8 cellular contexts compared by ENCODE assay signal in genomic region chr9:136564379-136564988, GRCh38. TPM values are rescaled to one million over a fixed set of nuclear protein-coding genes. Genes with fewer than 3 reads are reported as not detected.
DNase-seq lines count a peak whose midpoint lies in the region; ATAC-seq and TF ChIP-seq lines count a peak whose summit lies in the region.

No MANE protein-coding gene starts in this region.

- H3K4me3 ChIP-seq in cardiac muscle cell (no peak overlapping the region), smooth muscle cell (no peak overlapping the region)

- no peaks in the 10 kb centered on the region for H3K79me2 ChIP-seq in smooth muscle cell (ENCODE audit: low read depth)

- H3K27me3 ChIP-seq in cardiac muscle cell (no peaks in the 10 kb centered on the region), smooth muscle cell (ENCODE audit: low read depth) (no peaks in the 10 kb centered on the region)

- no peak; the same call in 1 of the 2 replicates for TF ChIP-seq CTCF in RWPE1 (conservative IDR thresholded peaks at IDR 0.05; ENCODE audit: low read depth)
- TF ChIP-seq CTCF in cardiac muscle cell (IDR thresholded peaks at IDR 0.05; ENCODE audit: low read depth, low read length): peak; percentile 19
- no peak for TF ChIP-seq CTCF in smooth muscle cell (IDR thresholded peaks at IDR 0.05; ENCODE audit: borderline replicate concordance, insufficient read depth, poor library complexity, severe bottlenecking)

- H4K20me1 ChIP-seq in smooth muscle cell (ENCODE audit: low read depth): no peaks in the 10 kb centered on the region

- H3K36me3 ChIP-seq in cardiac muscle cell: no peaks in the 10 kb centered on the region
- no peaks in the 10 kb centered on the region for H3K36me3 ChIP-seq in smooth muscle cell (ENCODE audit: low read depth)

- no peak overlapping the region for H2AFZ ChIP-seq in smooth muscle cell (ENCODE audit: low read depth)

- 80% methylated on average over 21 of the region's 21 CpGs for WGBS in smooth muscle cell (ENCODE audit: low lambda C conversion rate)

- CTCF ChIA-PET in RWPE1 (lab: Yijun Ruan, JAX): interaction anchor here (0.6 to 2.3 kb wide), 8 partner anchors 8 to 126 kb away, joined by 3 to 6 read pairs (median 4); no protein-coding TSS in a partner anchor

- POLR2A ChIA-PET in RWPE1 (lab: Yijun Ruan, JAX; ENCODE audit: low non-redundant PET): interaction anchor here (0.5 to 1.7 kb wide), 2 partner anchors 13 to 24 kb away, joined by 7 to 8 read pairs; no protein-coding TSS in a partner anchor

- H3F3A ChIP-seq in smooth muscle cell (ENCODE audit: low read depth): no peaks in the 10 kb centered on the region

- no peak overlapping the region for H3K9ac ChIP-seq in smooth muscle cell (ENCODE audit: low read depth)

- H3K27ac ChIP-seq in RWPE1 (peak overlapping the region; percentile 97), cardiac muscle cell (no peak overlapping the region), smooth muscle cell (ENCODE audit: low read depth) (no peak overlapping the region)

- H3K4me1 ChIP-seq in cardiac muscle cell (ENCODE audit: low read depth) (peaks cover 33% of the 10 kb centered on the region), smooth muscle cell (ENCODE audit: low read depth) (peaks cover 22% of the 10 kb centered on the region)

- H3K9me3 ChIP-seq in cardiac muscle cell (ENCODE audit: low read depth): no peaks in the 10 kb centered on the region
- no peaks in the 10 kb centered on the region for H3K9me3 ChIP-seq in smooth muscle cell (replicated peaks; ENCODE audit: low read depth)

- H3K4me2 ChIP-seq in smooth muscle cell: peak overlapping the region; percentile 54

- DNase-seq in RWPE1 (ENCODE audit: low spot score) (no peak), cardiac muscle cell (ENCODE audit: low read depth in 1 of 2, low spot score in 1 of 2) (peak in 1 of 2 donors; percentile 85), smooth muscle cell (lab: John Stamatoyannopoulos, UW; ENCODE audit: unreplicated experiment) (no peak), NCI-H345 (lab: John Stamatoyannopoulos, UW) (no peak), NCI-H526 treated with DMSO at 0.1 percent for 48 hours (lab: John Stamatoyannopoulos, UW) (no peak)
- DNase-seq in stimulated activated CD4-positive, alpha-beta T cell treated with anti-CD3 and anti-CD28 coated beads, Interleukin-15, amount 100 ng/mL, for 24 hours: no peak
- DNase-seq in activated CD4-positive, CD25-positive, alpha-beta regulatory T cell (lab: John Stamatoyannopoulos, UW): no peak

- ATAC-seq in GM19438 (IDR thresholded peaks at IDR 0.05; ENCODE audit: low read depth, unreplicated experiment): peak; percentile 76

RNA-seq across cellular contexts. Expression of gene NOTCH1, which starts 18.6 kb away (rescaled TPM):
- 17.8 and 20.9 TPM in 2 replicates for total RNA-seq in cardiac muscle cell
- polyA plus RNA-seq in cardiac muscle cell: 7.1 and 7.3 TPM in 2 replicates
- 7.8 and 13.2 TPM in 2 replicates for total RNA-seq in smooth muscle cell
- 7.2 and 11.4 TPM in 2 replicates for polyA plus RNA-seq in smooth muscle cell
